In the genomic region with DNA sequence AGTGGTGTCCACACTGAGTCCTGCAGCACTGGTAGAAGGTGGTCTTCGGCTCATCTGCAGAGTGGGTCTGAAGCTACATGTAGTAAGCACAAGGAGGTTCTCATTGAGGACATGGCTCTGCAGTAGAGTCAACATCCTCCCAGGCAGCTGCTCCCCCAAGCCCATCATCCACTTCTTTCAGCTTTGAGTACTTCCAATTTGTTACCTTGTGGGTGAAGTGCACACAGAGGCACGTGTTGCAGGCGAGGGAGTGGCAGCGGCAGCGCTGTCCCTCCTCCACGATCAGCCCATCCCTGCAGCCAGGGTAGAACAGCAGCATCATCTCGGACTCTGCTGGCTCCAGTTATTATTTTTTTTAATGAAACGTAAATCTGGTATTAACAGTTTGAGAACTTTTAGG, we compare ENCODE assay signal across 27 cellular contexts. TPM values are rescaled to one million over a fixed set of nuclear protein-coding genes. Genes with fewer than 3 reads are reported as not detected.
A peak's percentile ranks its signal among the peaks of the same experiment; 100 is the strongest.
DNase-seq lines count a peak whose midpoint lies in the region; ATAC-seq and TF ChIP-seq lines count a peak whose summit lies in the region.
"Had no signal": no experiment of that assay in that cellular context is flagged by ENCODE, and none has a peak within 500 bp of the region (broad histone marks: within the 10 kb centered on the region; RNA-seq: fewer than 3 reads in every experiment).

No MANE protein-coding gene starts in this region.

- no peak overlapping the region for H3K27ac Mint-ChIP-seq in endodermal cell
- H3K27ac Mint-ChIP-seq in CD8-positive, alpha-beta memory T cell: no peak overlapping the region
- H3K27ac Mint-ChIP-seq: activated CD4-positive, alpha-beta memory T cell treated with anti-CD3 and anti-CD28 coated beads, Interleukin-2, amount 10 ng/mL, durations not matched to agents 7 days and 5 days; activated naive CD4-positive, alpha-beta T cell treated with anti-CD3 and anti-CD28 coated beads, Interleukin-2, amount 50 U/mL, for 72 hours; natural killer cell had no signal

- H3K9ac ChIP-seq in endodermal cell (ENCODE audit: extremely low read depth, low read length, poor library complexity, severe bottlenecking): no peak overlapping the region
- H3K9ac ChIP-seq: SK-N-SH had no signal

- H3K9me3 ChIP-seq in endodermal cell (ENCODE audit: control insufficient read depth, low read length): no peaks in the 10 kb centered on the region
- H3K9me3 ChIP-seq in CD8-positive, alpha-beta memory T cell (ENCODE audit: low read length): no peaks in the 10 kb centered on the region
- H3K9me3 ChIP-seq: colonic mucosa, lower lobe of right lung, SK-N-SH, thyroid gland had no signal

- intact Hi-C loops in left colon (cut with DNase I, micrococcal nuclease): no loop called here

- H3K4me3 Mint-ChIP-seq in endodermal cell: no peak overlapping the region
- no peak overlapping the region for H3K4me3 Mint-ChIP-seq in CD8-positive, alpha-beta memory T cell
- H3K4me3 Mint-ChIP-seq: activated CD4-positive, alpha-beta memory T cell treated with anti-CD3 and anti-CD28 coated beads, Interleukin-2, amount 10 ng/mL, durations not matched to agents 7 days and 5 days; natural killer cell; T-helper 17 cell had no signal

- H3K27me3 ChIP-seq in endodermal cell (ENCODE audit: control insufficient read depth, insufficient read depth, low read length, poor library complexity, severe bottlenecking): peaks cover 43% of the 10 kb centered on the region
- peaks cover 20% of the 10 kb centered on the region for H3K27me3 ChIP-seq in CD8-positive, alpha-beta memory T cell (ENCODE audit: insufficient read depth, low read length, poor library complexity, severe bottlenecking)

- no peak overlapping the region for H3K27ac ChIP-seq in endodermal cell (ENCODE audit: low read depth, low read length)
- no peak overlapping the region for H3K27ac ChIP-seq in CD8-positive, alpha-beta memory T cell (ENCODE audit: low read depth, low read length)
- H3K27ac ChIP-seq: 22Rv1, colonic mucosa, lower lobe of right lung, RWPE1, thyroid gland had no signal

- no peak overlapping the region for H3K4me3 ChIP-seq in endodermal cell (ENCODE audit: low read length)
- H3K4me3 ChIP-seq in CD8-positive, alpha-beta memory T cell (ENCODE audit: low read length): no peak overlapping the region
- H3K4me3 ChIP-seq: colonic mucosa, lower lobe of right lung, thyroid gland had no signal

- no peaks in the 10 kb centered on the region for H3K36me3 Mint-ChIP-seq in endodermal cell (ENCODE audit: low read depth)
- H3K36me3 Mint-ChIP-seq in CD8-positive, alpha-beta memory T cell: no peaks in the 10 kb centered on the region
- H3K36me3 Mint-ChIP-seq: natural killer cell had no signal

- DNase-seq in DMS53 (lab: John Stamatoyannopoulos, UW) (peak; percentile 64), DMS53 treated with DMSO at 0.1 percent for 48 hours (lab: John Stamatoyannopoulos, UW; ENCODE audit: unreplicated experiment) (no peak), NCI-H1105 treated with DMSO at 0.1 percent for 48 hours (lab: John Stamatoyannopoulos, UW) (peak; percentile 26), NCI-H524 (lab: John Stamatoyannopoulos, UW) (peak; percentile 78 to 87), left colon (no peak), endodermal cell (no peak), activated T-cell treated with anti-CD3 and anti-CD28 coated beads for 4 hours (no peak)
- no peak for DNase-seq in CD8-positive, alpha-beta memory T cell
- DNase-seq: activated CD4-positive, alpha-beta memory T cell treated with anti-CD3 and anti-CD28 coated beads, Interleukin-2, amount 10 ng/mL, durations not matched to agents 7 days and 5 days; activated CD4-positive, CD25-positive, alpha-beta regulatory T cell treated with anti-CD3 and anti-CD28 coated beads, Interleukin-2, amount 50 U/mL, for 72 hours; colonic mucosa; effector CD8-positive, alpha-beta T cell; H7; kidney; lower lobe of right lung; natural killer cell; NCI-H1694 treated with DMSO at 0.1 percent for 48 hours; NCI-H526; SK-N-SH; stimulated activated naive CD8-positive, alpha-beta T cell treated with anti-CD3 and anti-CD28 coated beads, Interleukin-15, Interleukin-2, amounts not matched to agents 100 U/mL and 50 U/mL, for 24 hours; T-helper 17 cell; thyroid gland had no signal

- CTCF ChIA-PET in CD8-positive, alpha-beta memory T cell (lab: Charles Lee): no interaction called here

- H3K4me1 Mint-ChIP-seq in endodermal cell: peaks cover 70% of the 10 kb centered on the region
- peaks cover 15 to 33% (median 22%) of the 10 kb centered on the region in 3 donors for H3K4me1 Mint-ChIP-seq in CD8-positive, alpha-beta memory T cell

- 89 to 90% methylated on average over 7 to 8 of the region's 8 CpGs for WGBS in endodermal cell (ENCODE audit: insufficient coverage in 1 of 2, insufficient read length in 1 of 2), 2 experiments

- H3K4me1 ChIP-seq in endodermal cell (ENCODE audit: control insufficient read depth, insufficient read depth, low read length): peaks cover 13% of the 10 kb centered on the region
- H3K4me1 ChIP-seq in CD8-positive, alpha-beta memory T cell (ENCODE audit: insufficient read depth, low read length): peaks cover 19% of the 10 kb centered on the region
- H3K4me1 ChIP-seq: colonic mucosa had no signal

- peak; percentile 46 for ATAC-seq in left colon
- ATAC-seq: activated naive CD4-positive, alpha-beta T cell treated with anti-CD3 and anti-CD28 coated beads, Interleukin-2, amount 50 U/mL, for 72 hours; lower lobe of right lung; natural killer cell; stimulated activated naive CD8-positive, alpha-beta T cell treated with anti-CD3 and anti-CD28 coated beads, Interleukin-15, Interleukin-2, amounts not matched to agents 100 U/mL and 50 U/mL, for 24 hours; T-helper 17 cell had no signal

- H3K27me3 Mint-ChIP-seq in endodermal cell (ENCODE audit: insufficient read depth): peaks cover 52% of the 10 kb centered on the region
- H3K27me3 Mint-ChIP-seq in CD8-positive, alpha-beta memory T cell: peaks cover 44 to 75% of the 10 kb centered on the region in 2 donors

- H3K9me3 Mint-ChIP-seq in endodermal cell: no peaks in the 10 kb centered on the region
- H3K9me3 Mint-ChIP-seq in CD8-positive, alpha-beta memory T cell: no peaks in the 10 kb centered on the region
- H3K9me3 Mint-ChIP-seq: activated CD4-positive, alpha-beta memory T cell treated with anti-CD3 and anti-CD28 coated beads, Interleukin-2, amount 10 ng/mL, durations not matched to agents 7 days and 5 days; activated naive CD4-positive, alpha-beta T cell treated with anti-CD3 and anti-CD28 coated beads, Interleukin-2, amount 50 U/mL, for 72 hours; natural killer cell had no signal

- POLR2A ChIA-PET in CD8-positive, alpha-beta memory T cell (lab: Charles Lee): no interaction called here

- TF ChIP-seq CTCF in endodermal cell (conservative IDR thresholded peaks at IDR 0.05): no peak

- peaks cover 2% of the 10 kb centered on the region for H3K36me3 ChIP-seq in endodermal cell (ENCODE audit: control insufficient read depth, insufficient read depth, low read length)
- H3K36me3 ChIP-seq in CD8-positive, alpha-beta memory T cell (ENCODE audit: insufficient read depth, low read length): no peaks in the 10 kb centered on the region
- H3K36me3 ChIP-seq: colonic mucosa, lower lobe of right lung, thyroid gland had no signal

RNA-seq across cellular contexts. Expression of a gene that starts 1.8 kb away (rescaled TPM):
- total RNA-seq in left colon (under 1 TPM; 0.58 to 0.75 TPM), endodermal cell (1 to 10 TPM; 4.2 to 4.4 TPM)
- polyA plus RNA-seq in endodermal cell (2013, experiment 1 of 2): 12.0 TPM
- polyA plus RNA-seq in endodermal cell (2013, experiment 2 of 2): 12.0 TPM
- 1 to 10 TPM in 1 of 2 experiments, under 1 TPM in 1; 0.53 to 1.3 TPM for total RNA-seq in CD8-positive, alpha-beta memory T cell
- polyA plus RNA-seq in CD8-positive, alpha-beta memory T cell: not detected
- total RNA-seq: epithelial cell of proximal tubule, MCF 10A, natural killer cell, T-helper 17 cell had no signal

RNA-seq across cellular contexts. Expression of a gene that starts 29.8 kb away (rescaled TPM):
- total RNA-seq in left colon (10 to 100 TPM; 46.4 to 59.6 TPM), endodermal cell (10 to 100 TPM; 27.1 to 27.8 TPM)
- 34.3 TPM for polyA plus RNA-seq in endodermal cell (2013, experiment 1 of 2)
- polyA plus RNA-seq in endodermal cell (2013, experiment 2 of 2): 31.3 TPM
- 10 to 100 TPM; 24.6 to 26.5 TPM for total RNA-seq in CD8-positive, alpha-beta memory T cell
- 24.0 TPM for polyA plus RNA-seq in CD8-positive, alpha-beta memory T cell

Comparison
In these comparisons a context has a peak if more than half of its experiments do, and no peak if none do; other contexts are left out.
1. DNase-seq: peak in DMS53 (single experiment), NCI-H1105 treated with DMSO at 0.1 percent for 48 hours (single experiment) and NCI-H524 (2 of 2); none in DMS53 treated with DMSO at 0.1 percent for 48 hours (single experiment), left colon (0 of 2), endodermal cell (single experiment), CD8-positive, alpha-beta memory T cell (0 of 5) and activated T-cell treated with anti-CD3 and anti-CD28 coated beads for 4 hours (single experiment).